ENCODE assay signal across 14 cellular contexts in genomic region chr3:162366382-162366781, GRCh38.
DNase-seq lines count a peak whose midpoint lies in the region; ATAC-seq and TF ChIP-seq lines count a peak whose summit lies in the region.
"Had no signal": no experiment of that assay in that cellular context is flagged by ENCODE, and none has a peak within 500 bp of the region (broad histone marks: within the 10 kb centered on the region; RNA-seq: fewer than 3 reads in every experiment).

No MANE protein-coding gene starts in this region.

- H2AFZ ChIP-seq in osteoblast (ENCODE audit: low read length): peak overlapping the region; percentile 37

- H3K27me3 Mint-ChIP-seq in naive thymus-derived CD4-positive, alpha-beta T cell: no peaks in the 10 kb centered on the region
- H3K27me3 Mint-ChIP-seq: CD8-positive, alpha-beta memory T cell had no signal

- H3K36me3 Mint-ChIP-seq in naive thymus-derived CD4-positive, alpha-beta T cell: no peaks in the 10 kb centered on the region

- H3K9me3 Mint-ChIP-seq in naive thymus-derived CD4-positive, alpha-beta T cell: peaks cover 0 to 4% (median 0%) of the 10 kb centered on the region in 11 donors

- no peaks in the 10 kb centered on the region for H3K27me3 ChIP-seq in osteoblast (ENCODE audit: insufficient read depth, low read length)
- no peaks in the 10 kb centered on the region for H3K27me3 ChIP-seq in naive thymus-derived CD4-positive, alpha-beta T cell (ENCODE audit: control insufficient read depth in 2 of 2, insufficient read depth in 2 of 2, low read length in 2 of 2)
- H3K27me3 ChIP-seq: BLaER1 had no signal

- no peaks in the 10 kb centered on the region for H3K4me1 ChIP-seq in osteoblast (ENCODE audit: insufficient read depth, low read length)
- no peaks in the 10 kb centered on the region for H3K4me1 ChIP-seq in naive thymus-derived CD4-positive, alpha-beta T cell (ENCODE audit: control insufficient read depth in 2 of 2, insufficient read depth in 2 of 2, low read length in 2 of 2)
- H3K4me1 ChIP-seq: BLaER1, Caco-2 had no signal

- H3K27ac Mint-ChIP-seq in naive thymus-derived CD4-positive, alpha-beta T cell: no peak overlapping the region
- H3K27ac Mint-ChIP-seq: CD8-positive, alpha-beta memory T cell had no signal

- CTCF ChIA-PET in naive thymus-derived CD4-positive, alpha-beta T cell (lab: Charles Lee): no interaction called here

- H3K36me3 ChIP-seq in osteoblast (ENCODE audit: insufficient read depth, low read length): no peaks in the 10 kb centered on the region
- H3K36me3 ChIP-seq in naive thymus-derived CD4-positive, alpha-beta T cell (ENCODE audit: control insufficient read depth in 2 of 3, insufficient read depth in 3 of 3, low read length in 3 of 3): no peaks in the 10 kb centered on the region
- H3K36me3 ChIP-seq: BLaER1 had no signal

- intact Hi-C loops in Right ventricle myocardium inferior (cut with DNase I) (loop anchor here (2.0 kb wide), 1 partner anchor 82 kb away; no protein-coding TSS in a partner anchor), cardiac septum (cut with DNase I) (no loop called here), left ventricle myocardium superior (cut with micrococcal nuclease) (no loop called here)
- intact Hi-C loops in naive thymus-derived CD4-positive, alpha-beta T cell (cut with micrococcal nuclease): no loop called here

- no peaks in the 10 kb centered on the region for H3K9me3 ChIP-seq in osteoblast (ENCODE audit: low read depth, low read length)
- no peaks in the 10 kb centered on the region for H3K9me3 ChIP-seq in naive thymus-derived CD4-positive, alpha-beta T cell (ENCODE audit: control insufficient read depth in 2 of 3, low read length in 3 of 3)
- H3K9me3 ChIP-seq: BLaER1, Caco-2 had no signal

- H3K27ac ChIP-seq in osteoblast (ENCODE audit: low read depth, low read length): no peak overlapping the region
- H3K27ac ChIP-seq in naive thymus-derived CD4-positive, alpha-beta T cell (ENCODE audit: low read depth, low read length): no peak overlapping the region
- H3K27ac ChIP-seq: 22Rv1, BLaER1 had no signal

- H3K4me3 Mint-ChIP-seq in naive thymus-derived CD4-positive, alpha-beta T cell: no peak overlapping the region
- H3K4me3 Mint-ChIP-seq: CD8-positive, alpha-beta memory T cell had no signal

- H3K4me3 ChIP-seq in osteoblast (ENCODE audit: insufficient read depth, low read length): no peak overlapping the region
- H3K4me3 ChIP-seq in naive thymus-derived CD4-positive, alpha-beta T cell (ENCODE audit: low read length): no peak overlapping the region
- H3K4me3 ChIP-seq: BLaER1 had no signal

- H4K20me1 ChIP-seq in osteoblast (ENCODE audit: insufficient read depth, low read length): no peaks in the 10 kb centered on the region
- H4K20me1 ChIP-seq: BLaER1 had no signal

- POLR2A ChIA-PET in naive thymus-derived CD4-positive, alpha-beta T cell (lab: Charles Lee): no interaction called here

- TF ChIP-seq CTCF in osteoblast (IDR thresholded peaks at IDR 0.05; ENCODE audit: extremely low read depth, low read depth, low read length): no peak

- DNase-seq in Right ventricle myocardium inferior (ENCODE audit: missing footprints) (no peak), cardiac septum (ENCODE audit: low spot score) (no peak), left ventricle myocardium superior (no peak), osteoblast (ENCODE audit: insufficient read length, low spot score, missing footprints) (no peak), NCI-H1930 (lab: John Stamatoyannopoulos, UW) (no peak)
- no peak for DNase-seq in naive thymus-derived CD4-positive, alpha-beta T cell
- DNase-seq: AML-193; Caco-2; CD8-positive, alpha-beta memory T cell; DND-41; GDM1 had no signal

- H3K4me1 Mint-ChIP-seq in naive thymus-derived CD4-positive, alpha-beta T cell: no peaks in the 10 kb centered on the region
- H3K4me1 Mint-ChIP-seq: CD8-positive, alpha-beta memory T cell had no signal

- peak overlapping the region; percentile 55 for H3K4me2 ChIP-seq in osteoblast (ENCODE audit: insufficient read depth, low read length)
- H3K4me2 ChIP-seq: BLaER1 had no signal

- H3K79me2 ChIP-seq in osteoblast (ENCODE audit: insufficient read depth, low read length): no peaks in the 10 kb centered on the region

- peak; percentile 59 for ATAC-seq in Right ventricle myocardium inferior
- peak; percentile 64 for ATAC-seq in left ventricle myocardium superior
- no peak for ATAC-seq in GM18909 (IDR thresholded peaks at IDR 0.05; ENCODE audit: poor library complexity, unreplicated experiment)
- no peak for ATAC-seq in naive thymus-derived CD4-positive, alpha-beta T cell

Comparison
In these comparisons a context has a peak if more than half of its experiments do, and no peak if none do; other contexts are left out.
1. ATAC-seq: peak in Right ventricle myocardium inferior (single experiment) and left ventricle myocardium superior (single experiment); none in GM18909 (single experiment) and naive thymus-derived CD4-positive, alpha-beta T cell (single experiment).